In genomic region chr5:133265257-133265656, GRCh38 we compare ENCODE assay signal across 19 cellular contexts.
"Had no signal": no experiment of that assay in that cellular context is flagged by ENCODE, and none has a peak within 500 bp of the region (broad histone marks: within the 10 kb centered on the region; RNA-seq: fewer than 3 reads in every experiment).

No MANE protein-coding gene starts in this region.

- H3K4me1 Mint-ChIP-seq: central memory CD8-positive, alpha-beta T cell had no signal

- H3K9me3 Mint-ChIP-seq: activated CD4-positive, alpha-beta memory T cell treated with anti-CD3 and anti-CD28 coated beads for 36 hours; activated T-helper 1 cell treated with anti-CD3 and anti-CD28 coated beads, Interleukin-12 subunit alpha, Interleukin-12 subunit beta, Interleukin-2, Interleukin-4 antibody, amounts not matched to agents 30 ng/mL and 10 ng/mL and 1 ng/mL, durations not matched to agents 14 hours and 24 hours and 36 hours; central memory CD8-positive, alpha-beta T cell; naive thymus-derived CD4-positive, alpha-beta T cell; T-cell; type B pancreatic cell had no signal

- H3K4me3 Mint-ChIP-seq: activated CD4-positive, alpha-beta memory T cell treated with anti-CD3 and anti-CD28 coated beads for 36 hours; activated T-helper 1 cell treated with anti-CD3 and anti-CD28 coated beads, Interleukin-12 subunit alpha, Interleukin-12 subunit beta, Interleukin-2, Interleukin-4 antibody, amounts not matched to agents 30 ng/mL and 10 ng/mL and 1 ng/mL, durations not matched to agents 14 hours and 24 hours and 36 hours; central memory CD8-positive, alpha-beta T cell; naive thymus-derived CD4-positive, alpha-beta T cell; T-cell; type B pancreatic cell had no signal

- DNase-seq: activated CD4-positive, alpha-beta memory T cell treated with anti-CD3 and anti-CD28 coated beads for 36 hours; activated CD4-positive, alpha-beta T cell treated with anti-CD3 and anti-CD28 coated beads for 1 hour; activated CD8-positive, alpha-beta memory T cell treated with anti-CD3 and anti-CD28 coated beads, Interleukin-2, amount 50 U/mL, for 4 hours; activated naive CD4-positive, alpha-beta T cell; anterior cingulate cortex; brain microvascular endothelial cell; esophagus squamous epithelium; kidney; left ventricle myocardium inferior; mucosa of descending colon; naive thymus-derived CD4-positive, alpha-beta T cell; stimulated activated CD4-positive, alpha-beta T cell treated with anti-CD3 and anti-CD28 coated beads, Interleukin-12 subunit alpha, Interleukin-12 subunit beta, amount 100 ng/mL, for 4 hours; stimulated activated CD4-positive, alpha-beta T cell treated with anti-CD3 and anti-CD28 coated beads, Interleukin-2, amount 100 ng/mL, for 24 hours; stimulated activated naive CD4-positive, alpha-beta T cell; T-cell; T1000 had no signal

- H3K27ac Mint-ChIP-seq: activated CD4-positive, alpha-beta memory T cell treated with anti-CD3 and anti-CD28 coated beads for 36 hours; activated T-helper 1 cell treated with anti-CD3 and anti-CD28 coated beads, Interleukin-12 subunit alpha, Interleukin-12 subunit beta, Interleukin-2, Interleukin-4 antibody, amounts not matched to agents 30 ng/mL and 10 ng/mL and 1 ng/mL, durations not matched to agents 14 hours and 24 hours and 36 hours; naive thymus-derived CD4-positive, alpha-beta T cell; T-cell; type B pancreatic cell had no signal

- H3K27me3 Mint-ChIP-seq: type B pancreatic cell had no signal

- H3K36me3 Mint-ChIP-seq: activated CD4-positive, alpha-beta memory T cell treated with anti-CD3 and anti-CD28 coated beads for 36 hours; naive thymus-derived CD4-positive, alpha-beta T cell; T-cell had no signal

- ATAC-seq: mucosa of descending colon, T-cell had no signal
